In genomic region chr4:30181918-30182317, GRCh38 we compare ENCODE assay signal across 21 cellular contexts.
DNase-seq lines count a peak whose midpoint lies in the region; ATAC-seq, FAIRE-seq and TF ChIP-seq lines count a peak whose summit lies in the region.
"Had no signal": no experiment of that assay in that cellular context is flagged by ENCODE, and none has a peak within 500 bp of the region (broad histone marks: within the 10 kb centered on the region; RNA-seq: fewer than 3 reads in every experiment).

No MANE protein-coding gene starts in this region.

- H3K27ac Mint-ChIP-seq in GM23338, result no peak overlapping the region
- no peak overlapping the region for H3K27ac Mint-ChIP-seq in astrocyte (ENCODE audit: unreplicated experiment)
- H3K27ac Mint-ChIP-seq: CD8-positive, alpha-beta memory T cell had no signal

- H3K4me3 Mint-ChIP-seq in GM23338 (no peak overlapping the region), astrocyte (ENCODE audit: unreplicated experiment) (no peak overlapping the region)
- H3K4me3 Mint-ChIP-seq: CD8-positive, alpha-beta memory T cell had no signal

- no peaks in the 10 kb centered on the region for H3K9me3 Mint-ChIP-seq in GM23338
- H3K9me3 Mint-ChIP-seq in astrocyte (ENCODE audit: unreplicated experiment), result no peaks in the 10 kb centered on the region

- H3K27me3 ChIP-seq in GM23338 (ENCODE audit: insufficient read depth), result no peaks in the 10 kb centered on the region
- H3K27me3 ChIP-seq in MM.1S (replicated peaks; ENCODE audit: insufficient read depth, low read length), result no peaks in the 10 kb centered on the region
- H3K27me3 ChIP-seq in astrocyte (ENCODE audit: insufficient read depth, low read length), result no peaks in the 10 kb centered on the region
- H3K27me3 ChIP-seq in lung (ENCODE audit: control insufficient read depth, insufficient read depth), result no peaks in the 10 kb centered on the region
- H3K27me3 ChIP-seq in SJCRH30, result no peaks in the 10 kb centered on the region
- H3K27me3 ChIP-seq: MG63 had no signal

- no peaks in the 10 kb centered on the region for H3K79me2 ChIP-seq in GM23338 (replicated peaks; ENCODE audit: insufficient read depth)
- H3K79me2 ChIP-seq in MM.1S (ENCODE audit: low read length), result no peaks in the 10 kb centered on the region
- no peaks in the 10 kb centered on the region for H3K79me2 ChIP-seq in astrocyte (ENCODE audit: insufficient read depth, low read length)

- H3F3A ChIP-seq in GM23338 (replicated peaks; ENCODE audit: low read depth) (no peaks in the 10 kb centered on the region), MM.1S (ENCODE audit: insufficient read depth, low read length) (no peaks in the 10 kb centered on the region)

- no peak for ATAC-seq in GM23338
- peak; percentile 60 for ATAC-seq in lung (ENCODE audit: insufficient read depth, low FRiP score)
- no peak for ATAC-seq in HG03354 (IDR thresholded peaks at IDR 0.05; ENCODE audit: poor library complexity, severe bottlenecking, unreplicated experiment)
- ATAC-seq: PC-3 had no signal

- H3K27ac ChIP-seq in GM23338 (ENCODE audit: low read depth) (no peak overlapping the region), MM.1S (ENCODE audit: low read length) (no peak overlapping the region), astrocyte (ENCODE audit: low read depth, low read length) (no peak overlapping the region), lung (ENCODE audit: low read depth in 1 of 2, low read length in 1 of 2) (no peak overlapping the region), SJCRH30 (no peak overlapping the region)
- H3K27ac ChIP-seq: RWPE1 had no signal

- FAIRE-seq in astrocyte (lab: Jason Lieb, UNC), result no peak

- no peak for DNase-seq in GM23338 (ENCODE audit: low spot score)
- peak; percentile 35 for DNase-seq in MM.1S
- peak; percentile 15 for DNase-seq in astrocyte (ENCODE audit: low read depth)
- DNase-seq in lung (ENCODE audit: low spot score), result no peak
- DNase-seq in 8988T, result no peak
- no peak for DNase-seq in SJCRH30
- DNase-seq in islet precursor cell, result no peak
- DNase-seq: C1 segment of cervical spinal cord; CD8-positive, alpha-beta memory T cell; H7; KG1; MG63; NCI-H1092 treated with DMSO at 0.1 percent for 48 hours; NCI-H1694; NCI-H2081 treated with DMSO at 0.1 percent for 48 hours; NCI-H524; NCI-H82; PC-3; SIG-M5 had no signal

- no peak overlapping the region for H3K4me3 ChIP-seq in GM23338
- H3K4me3 ChIP-seq in MM.1S (ENCODE audit: low read length), result no peak overlapping the region
- no peak overlapping the region for H3K4me3 ChIP-seq in astrocyte (ENCODE audit: insufficient read depth, low read depth, low read length)
- H3K4me3 ChIP-seq in lung, result no peak overlapping the region
- no peak overlapping the region for H3K4me3 ChIP-seq in SJCRH30
- H3K4me3 ChIP-seq: MG63 had no signal

- H3K27me3 Mint-ChIP-seq in GM23338 (ENCODE audit: insufficient read depth, low read depth, poor library complexity), result peaks cover 1% of the 10 kb centered on the region
- H3K27me3 Mint-ChIP-seq in astrocyte (ENCODE audit: low read depth, unreplicated experiment), result no peaks in the 10 kb centered on the region
- H3K27me3 Mint-ChIP-seq: CD8-positive, alpha-beta memory T cell had no signal

- H2AFZ ChIP-seq in GM23338 (0 out of 2 replicates have a peak overlapping the region, but pooled peaks have one; percentile 29), MM.1S (ENCODE audit: low read length) (no peak overlapping the region), astrocyte (ENCODE audit: low read depth, low read length) (no peak overlapping the region)

- H3K4me1 ChIP-seq in GM23338 (ENCODE audit: insufficient read depth) (peaks cover 4% of the 10 kb centered on the region; the same call in 1 of the 2 replicates), MM.1S (ENCODE audit: low read length) (no peaks in the 10 kb centered on the region), astrocyte (ENCODE audit: insufficient read depth, low read length) (no peaks in the 10 kb centered on the region), lung (ENCODE audit: control insufficient read depth in 2 of 2, insufficient read depth in 2 of 2, low read length in 2 of 2) (no peaks in the 10 kb centered on the region), SJCRH30 (no peaks in the 10 kb centered on the region)

- H3K36me3 Mint-ChIP-seq in GM23338 (ENCODE audit: low read depth) (no peaks in the 10 kb centered on the region), astrocyte (ENCODE audit: low read depth, unreplicated experiment) (no peaks in the 10 kb centered on the region)

- no peak overlapping the region for H3K9ac ChIP-seq in MM.1S (ENCODE audit: low read length)
- H3K9ac ChIP-seq in astrocyte (ENCODE audit: low read length), result no peak overlapping the region

- H3K36me3 ChIP-seq in GM23338 (ENCODE audit: insufficient read depth) (no peaks in the 10 kb centered on the region), MM.1S (replicated peaks; ENCODE audit: insufficient read depth, low read length) (no peaks in the 10 kb centered on the region), astrocyte (ENCODE audit: insufficient read depth, low read length) (no peaks in the 10 kb centered on the region), lung (ENCODE audit: control insufficient read depth in 2 of 2, insufficient read depth in 2 of 2, low read length in 2 of 2) (no peaks in the 10 kb centered on the region), SJCRH30 (no peaks in the 10 kb centered on the region)
- H3K36me3 ChIP-seq: MG63 had no signal

- H3K9me3 ChIP-seq in MM.1S (replicated peaks; ENCODE audit: insufficient read depth, low read length) (no peaks in the 10 kb centered on the region), astrocyte (ENCODE audit: insufficient read depth, low read depth, low read length) (no peaks in the 10 kb centered on the region), lung (ENCODE audit: control insufficient read depth in 2 of 2, insufficient read depth in 1 of 2, low read length in 1 of 2) (peaks cover 0 to 1% of the 10 kb centered on the region in 2 donors), SJCRH30 (replicated peaks) (no peaks in the 10 kb centered on the region)
- H3K9me3 ChIP-seq: MG63 had no signal

- 63 to 78% methylated on average over 2 of the region's 2 CpGs for WGBS in lung, 2 donors

- H3K9me2 ChIP-seq in GM23338 (ENCODE audit: insufficient read depth) (peaks cover 11% of the 10 kb centered on the region; the same call in 1 of the 2 replicates), MM.1S (replicated peaks; ENCODE audit: insufficient read depth, low read length) (no peaks in the 10 kb centered on the region)

- H3K4me2 ChIP-seq in GM23338 (no peak overlapping the region), MM.1S (ENCODE audit: low read depth, low read length) (no peak overlapping the region), astrocyte (ENCODE audit: low read length) (no peak overlapping the region)

- TF ChIP-seq CTCF in GM23338 (conservative IDR thresholded peaks at IDR 0.05; ENCODE audit: low read depth in 2 of 2), result no peak
- TF ChIP-seq CTCF in MM.1S (IDR thresholded peaks at IDR 0.05; ENCODE audit: low read length), result no peak
- no peak for TF ChIP-seq CTCF in astrocyte (IDR thresholded peaks at IDR 0.05; ENCODE audit: insufficient read depth, low read depth, low read length)
- TF ChIP-seq CTCF in lung (IDR thresholded peaks at IDR 0.05; ENCODE audit: control extremely low read depth, extremely low read depth), result no peak

- H4K20me1 ChIP-seq in GM23338 (replicated peaks; ENCODE audit: insufficient read depth) (no peaks in the 10 kb centered on the region), MM.1S (ENCODE audit: insufficient read depth, low read length) (no peaks in the 10 kb centered on the region), astrocyte (ENCODE audit: insufficient read depth, low read length) (no peaks in the 10 kb centered on the region)

- H3K4me1 Mint-ChIP-seq in GM23338, result peaks cover 2% of the 10 kb centered on the region; the same call in 1 of the 3 replicates
- H3K4me1 Mint-ChIP-seq in astrocyte (ENCODE audit: low read depth, unreplicated experiment), result peaks cover 4% of the 10 kb centered on the region
- H3K4me1 Mint-ChIP-seq: CD8-positive, alpha-beta memory T cell had no signal

TF ChIP-seq in GM23338, 12 proteins besides CTCF, POLR2A, EP300 and RAD21 (continues in another document):
- TF ChIP-seq NANOG (IDR thresholded peaks at IDR 0.05; ENCODE audit: borderline replicate concordance) (no peak), EZH2phosphoT487 (IDR thresholded peaks at IDR 0.05; ENCODE audit: unreplicated experiment) (no peak), EZH2 (IDR thresholded peaks at IDR 0.05; ENCODE audit: low read depth, unreplicated experiment) (no peak)
- TF ChIP-seq, protein P1, sequence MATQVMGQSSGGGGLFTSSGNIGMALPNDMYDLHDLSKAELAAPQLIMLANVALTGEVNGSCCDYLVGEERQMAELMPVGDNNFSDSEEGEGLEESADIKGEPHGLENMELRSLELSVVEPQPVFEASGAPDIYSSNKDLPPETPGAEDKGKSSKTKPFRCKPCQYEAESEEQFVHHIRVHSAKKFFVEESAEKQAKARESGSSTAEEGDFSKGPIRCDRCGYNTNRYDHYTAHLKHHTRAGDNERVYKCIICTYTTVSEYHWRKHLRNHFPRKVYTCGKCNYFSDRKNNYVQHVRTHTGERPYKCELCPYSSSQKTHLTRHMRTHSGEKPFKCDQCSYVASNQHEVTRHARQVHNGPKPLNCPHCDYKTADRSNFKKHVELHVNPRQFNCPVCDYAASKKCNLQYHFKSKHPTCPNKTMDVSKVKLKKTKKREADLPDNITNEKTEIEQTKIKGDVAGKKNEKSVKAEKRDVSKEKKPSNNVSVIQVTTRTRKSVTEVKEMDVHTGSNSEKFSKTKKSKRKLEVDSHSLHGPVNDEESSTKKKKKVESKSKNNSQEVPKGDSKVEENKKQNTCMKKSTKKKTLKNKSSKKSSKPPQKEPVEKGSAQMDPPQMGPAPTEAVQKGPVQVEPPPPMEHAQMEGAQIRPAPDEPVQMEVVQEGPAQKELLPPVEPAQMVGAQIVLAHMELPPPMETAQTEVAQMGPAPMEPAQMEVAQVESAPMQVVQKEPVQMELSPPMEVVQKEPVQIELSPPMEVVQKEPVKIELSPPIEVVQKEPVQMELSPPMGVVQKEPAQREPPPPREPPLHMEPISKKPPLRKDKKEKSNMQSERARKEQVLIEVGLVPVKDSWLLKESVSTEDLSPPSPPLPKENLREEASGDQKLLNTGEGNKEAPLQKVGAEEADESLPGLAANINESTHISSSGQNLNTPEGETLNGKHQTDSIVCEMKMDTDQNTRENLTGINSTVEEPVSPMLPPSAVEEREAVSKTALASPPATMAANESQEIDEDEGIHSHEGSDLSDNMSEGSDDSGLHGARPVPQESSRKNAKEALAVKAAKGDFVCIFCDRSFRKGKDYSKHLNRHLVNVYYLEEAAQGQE (IDR thresholded peaks at IDR 0.05; ENCODE audit: unreplicated experiment), result no peak

Comparison
In these comparisons a context has a peak if more than half of its experiments do, and no peak if none do; other contexts are left out.
1. DNase-seq: peak in MM.1S (single experiment) and astrocyte (single experiment); none in GM23338 (single experiment), lung (single experiment), 8988T (single experiment), SJCRH30 (0 of 2) and islet precursor cell (single experiment).